Comparison of ENCODE assay signal across 17 cellular contexts in genomic region chr5:179137643-179138567, GRCh38.
DNase-seq lines count a peak whose midpoint lies in the region; ATAC-seq and TF ChIP-seq lines count a peak whose summit lies in the region.
"Had no signal": no experiment of that assay in that cellular context is flagged by ENCODE, and none has a peak within 500 bp of the region (broad histone marks: within the 10 kb centered on the region; RNA-seq: fewer than 3 reads in every experiment).

No MANE protein-coding gene starts in this region.

- H3K27ac ChIP-seq in right cardiac atrium (ENCODE audit: low read length) = no peak overlapping the region
- no peak overlapping the region for H3K27ac ChIP-seq in naive thymus-derived CD4-positive, alpha-beta T cell (ENCODE audit: low read depth, low read length)
- H3K27ac ChIP-seq: A549, RWPE1, SJSA1 had no signal

- peaks cover 3 to 8% (median 7%) of the 10 kb centered on the region in 7 donors for H3K4me1 Mint-ChIP-seq in naive thymus-derived CD4-positive, alpha-beta T cell
- H3K4me1 Mint-ChIP-seq in MCF 10A (ENCODE audit: insufficient read depth, unreplicated experiment) = peaks cover 4% of the 10 kb centered on the region

- H3K4me3 Mint-ChIP-seq in naive thymus-derived CD4-positive, alpha-beta T cell = no peak overlapping the region
- no peak overlapping the region for H3K4me3 Mint-ChIP-seq in MCF 10A (ENCODE audit: unreplicated experiment)
- H3K4me3 Mint-ChIP-seq: CD14-positive monocyte had no signal

- H3K27me3 ChIP-seq in right cardiac atrium (ENCODE audit: control insufficient read depth, insufficient read depth) = no peaks in the 10 kb centered on the region
- H3K27me3 ChIP-seq in naive thymus-derived CD4-positive, alpha-beta T cell (ENCODE audit: control insufficient read depth in 2 of 2, insufficient read depth in 2 of 2, low read length in 2 of 2) = no peaks in the 10 kb centered on the region
- H3K27me3 ChIP-seq: SJSA1 had no signal

- TF ChIP-seq CTCF in astrocyte of the cerebellum (IDR thresholded peaks at IDR 0.05; ENCODE audit: low read depth, low read length, missing control alignments) (no peak), MCF 10A (IDR thresholded peaks at IDR 0.05; ENCODE audit: unreplicated experiment) (no peak)

- POLR2A ChIA-PET in naive thymus-derived CD4-positive, alpha-beta T cell (lab: Charles Lee) = interaction anchor here (0.6 kb wide), 1 partner anchor 234 kb away, joined by 3 read pairs; no protein-coding TSS in a partner anchor
- POLR2A ChIA-PET in MCF 10A (lab: Yijun Ruan, JAX) = no interaction called here

- no peaks in the 10 kb centered on the region for H3K27me3 Mint-ChIP-seq in naive thymus-derived CD4-positive, alpha-beta T cell
- no peaks in the 10 kb centered on the region for H3K27me3 Mint-ChIP-seq in MCF 10A (ENCODE audit: insufficient read depth, unreplicated experiment)

- WGBS in right cardiac atrium = 82% methylated on average over 33 of the region's 33 CpGs

- H3K9me3 Mint-ChIP-seq in naive thymus-derived CD4-positive, alpha-beta T cell = peaks cover 0 to 15% (median 0%) of the 10 kb centered on the region in 11 donors
- H3K9me3 Mint-ChIP-seq in MCF 10A (ENCODE audit: unreplicated experiment) = peaks cover 11% of the 10 kb centered on the region

- CTCF ChIA-PET in naive thymus-derived CD4-positive, alpha-beta T cell (lab: Charles Lee) = no interaction called here
- CTCF ChIA-PET in MCF 10A (lab: Yijun Ruan, JAX) = interaction anchor here (0.8 kb wide), 1 partner anchor 356 kb away, joined by 3 read pairs; no protein-coding TSS in a partner anchor

- no peak overlapping the region for H3K4me3 ChIP-seq in right cardiac atrium (ENCODE audit: low read length)
- H3K4me3 ChIP-seq in astrocyte of the cerebellum (ENCODE audit: low read depth, low read length) = no peak overlapping the region
- H3K4me3 ChIP-seq in naive thymus-derived CD4-positive, alpha-beta T cell (ENCODE audit: low read length) = no peak overlapping the region
- H3K4me3 ChIP-seq: A549, SJSA1 had no signal

- no peaks in the 10 kb centered on the region for H3K36me3 ChIP-seq in naive thymus-derived CD4-positive, alpha-beta T cell (ENCODE audit: control insufficient read depth in 2 of 3, insufficient read depth in 3 of 3, low read length in 3 of 3)
- H3K36me3 ChIP-seq: SJSA1 had no signal

- no peak overlapping the region for H3K27ac Mint-ChIP-seq in naive thymus-derived CD4-positive, alpha-beta T cell
- no peak overlapping the region for H3K27ac Mint-ChIP-seq in MCF 10A (ENCODE audit: low read depth, unreplicated experiment)
- H3K27ac Mint-ChIP-seq: CD14-positive monocyte had no signal

- BruUV-seq in MCF 10A (replicated peaks; lab: Mats Ljungman, UMichigan) = no TSS peak

- H3K4me1 ChIP-seq in right cardiac atrium (ENCODE audit: control insufficient read depth, insufficient read depth, low read length) = no peaks in the 10 kb centered on the region
- H3K4me1 ChIP-seq in naive thymus-derived CD4-positive, alpha-beta T cell (ENCODE audit: control insufficient read depth in 2 of 2, insufficient read depth in 2 of 2, low read length in 2 of 2) = no peaks in the 10 kb centered on the region
- H3K4me1 ChIP-seq: A549, SJSA1 had no signal

- no peak for ATAC-seq in right cardiac atrium
- ATAC-seq in Right ventricle myocardium superior (ENCODE audit: poor library complexity) = no peak
- ATAC-seq in naive thymus-derived CD4-positive, alpha-beta T cell = peak; percentile 13
- ATAC-seq in GM21825 (IDR thresholded peaks at IDR 0.05; ENCODE audit: unreplicated experiment) = no peak
- no peak for ATAC-seq in GM21526 (IDR thresholded peaks at IDR 0.05; ENCODE audit: low FRiP score, unreplicated experiment)
- ATAC-seq: A549 had no signal

- DNase-seq in right cardiac atrium = peak in 2 of 3 donors; percentile 45 to 49
- no peak for DNase-seq in Right ventricle myocardium superior
- DNase-seq in astrocyte of the cerebellum (ENCODE audit: low read depth) = peak; percentile 6
- no peak for DNase-seq in naive thymus-derived CD4-positive, alpha-beta T cell
- no peak for DNase-seq in MCF 10A (ENCODE audit: unreplicated experiment)
- no peak for DNase-seq in activated CD4-positive, CD25-positive, alpha-beta regulatory T cell (lab: John Stamatoyannopoulos, UW)
- DNase-seq: KG1, NCI-H1092, NCI-H187, NCI-H446 treated with DMSO at 0.1 percent for 48 hours, NCI-H748 treated with DMSO at 0.1 percent for 48 hours had no signal

- no peaks in the 10 kb centered on the region for H3K9me3 ChIP-seq in right cardiac atrium (ENCODE audit: control insufficient read depth, low read length)
- H3K9me3 ChIP-seq in naive thymus-derived CD4-positive, alpha-beta T cell (ENCODE audit: control insufficient read depth in 2 of 3, low read length in 3 of 3) = no peaks in the 10 kb centered on the region

- intact Hi-C loops in right cardiac atrium (cut with DNase I) (no loop called here), Right ventricle myocardium superior (cut with DNase I) (no loop called here), MCF 10A (cut with micrococcal nuclease) (no loop called here)
- intact Hi-C loops in naive thymus-derived CD4-positive, alpha-beta T cell (cut with micrococcal nuclease) = no loop called here

- no peaks in the 10 kb centered on the region for H3K36me3 Mint-ChIP-seq in naive thymus-derived CD4-positive, alpha-beta T cell
- H3K36me3 Mint-ChIP-seq in MCF 10A (ENCODE audit: insufficient read depth, unreplicated experiment) = no peaks in the 10 kb centered on the region
- H3K36me3 Mint-ChIP-seq: CD14-positive monocyte had no signal

- in situ Hi-C loops in astrocyte of the cerebellum (cut with HindIII; ENCODE audit: low sequenced_read_pairs) = no loop called here

Comparison
In these comparisons a context has a peak if more than half of its experiments do, and no peak if none do; other contexts are left out.
1. DNase-seq: peak in right cardiac atrium (2 of 3) and astrocyte of the cerebellum (single experiment); none in Right ventricle myocardium superior (single experiment), naive thymus-derived CD4-positive, alpha-beta T cell (0 of 9), MCF 10A (single experiment) and activated CD4-positive, CD25-positive, alpha-beta regulatory T cell (0 of 4).